Comparison of ENCODE assay signal across 8 cellular contexts in the genomic region with DNA sequence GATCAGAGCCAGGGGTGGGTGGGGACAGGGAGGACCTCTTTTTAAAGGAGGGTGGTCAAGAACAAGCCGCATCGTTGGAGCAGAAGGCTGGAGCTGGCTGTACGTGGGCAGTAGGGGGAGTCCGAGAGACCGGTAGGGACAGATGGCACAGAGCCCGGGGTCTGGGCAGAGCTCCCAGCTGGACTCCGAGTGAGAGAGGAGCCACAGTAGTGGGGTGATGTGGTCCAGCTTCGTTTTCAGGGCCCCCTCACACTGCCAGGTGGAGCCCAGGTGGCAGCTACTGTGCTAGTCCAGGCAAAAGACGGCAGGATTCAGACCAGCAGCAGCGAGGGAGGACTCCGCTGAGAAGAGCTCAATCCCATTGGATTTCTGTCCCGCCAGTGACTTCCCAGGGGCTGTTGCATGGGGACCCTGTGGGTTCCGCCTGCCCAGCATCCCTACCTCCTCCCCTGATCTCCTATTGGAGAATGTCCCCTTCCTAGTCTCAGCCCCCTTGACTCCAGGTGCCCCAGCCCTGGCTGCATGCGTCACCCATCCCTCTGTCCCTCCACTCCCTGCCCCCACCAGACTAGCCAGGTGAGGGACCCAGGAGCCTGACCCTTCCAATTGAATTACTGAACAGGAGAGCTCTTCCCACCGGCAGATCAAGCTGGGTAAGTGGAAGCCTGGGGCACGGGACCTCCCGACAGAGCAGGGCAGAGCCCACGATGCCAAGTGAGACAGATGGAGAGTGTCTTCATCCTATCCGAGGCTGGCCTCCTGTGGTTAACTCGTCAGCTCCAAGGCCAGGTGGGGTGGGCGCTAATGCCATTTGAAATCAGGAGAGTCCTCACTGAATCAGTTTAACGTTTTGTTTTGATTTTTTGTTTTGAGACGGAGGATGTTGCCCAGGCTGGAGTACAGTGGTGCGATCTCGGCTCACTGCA. TPM values are rescaled to one million over a fixed set of nuclear protein-coding genes. Genes with fewer than 3 reads are reported as not detected.
A peak's percentile ranks its signal among the peaks of the same experiment; 100 is the strongest.
DNase-seq lines count a peak whose midpoint lies in the region; ATAC-seq and TF ChIP-seq lines count a peak whose summit lies in the region.

No MANE protein-coding gene starts in this region.

- H3K36me3 ChIP-seq in Panc1 (ENCODE audit: control insufficient read depth, insufficient read depth, low read length): no peaks in the 10 kb centered on the region; the same call in 1 of the 2 replicates
- no peaks in the 10 kb centered on the region for H3K36me3 ChIP-seq in neuronal stem cell (replicated peaks in 1 of 2; ENCODE audit: control insufficient read depth in 2 of 2, insufficient read depth in 2 of 2, low read length in 2 of 2)

- no peak overlapping the region for H3K9ac ChIP-seq in neuronal stem cell (ENCODE audit: low read depth, low read length, poor library complexity)

- TF ChIP-seq CTCF in GM10266 (IDR thresholded peaks at IDR 0.05; ENCODE audit: control insufficient read depth, insufficient read depth, low read depth, missing control alignments) (peak; percentile 38), Panc1 (IDR thresholded peaks at IDR 0.05) (no peak), coronary artery (IDR thresholded peaks at IDR 0.05) (no peak)

- no peak overlapping the region for H4K8ac ChIP-seq in neuronal stem cell (ENCODE audit: low read depth, low read length)

- H2BK12ac ChIP-seq in neuronal stem cell (ENCODE audit: low read length): no peak overlapping the region

- intact Hi-C loops in Panc1 (cut with micrococcal nuclease; ENCODE audit: unreplicated experiment): loop anchor here (10.0 kb wide), 1 partner anchor 158 kb away; the partner anchor contains the start of gene PLXNB3

- H3K18ac ChIP-seq in neuronal stem cell (ENCODE audit: low read length): no peak overlapping the region

- no peak overlapping the region for H3K4ac ChIP-seq in neuronal stem cell (ENCODE audit: low read length)

- H3K14ac ChIP-seq in neuronal stem cell (ENCODE audit: low read length): no peak overlapping the region

- no peak overlapping the region for H2BK5ac ChIP-seq in neuronal stem cell (ENCODE audit: low read length)

- ATAC-seq in Panc1: 0 out of 2 replicates have a peak, but pooled peaks have one; percentile 19
- ATAC-seq in naive B cell (ENCODE audit: low read depth in 2 of 2): no peak
- ATAC-seq in GM18519 (IDR thresholded peaks at IDR 0.05; ENCODE audit: low FRiP score, unreplicated experiment): no peak
- ATAC-seq in HG02588 (IDR thresholded peaks at IDR 0.05; ENCODE audit: unreplicated experiment): no peak

- no peak overlapping the region for H4K91ac ChIP-seq in neuronal stem cell (ENCODE audit: low read depth, low read length, poor library complexity)

- peaks cover 39 to 51% (median 44%) of the 10 kb centered on the region in 3 donors for H3K4me1 Mint-ChIP-seq in naive B cell

- peak overlapping the region; percentile 87 to 97 (median 94) for H3K4me3 Mint-ChIP-seq in naive B cell

- H2BK15ac ChIP-seq in neuronal stem cell (ENCODE audit: low read length): no peak overlapping the region

- peak overlapping the region in 5 of 6 donors; percentile 54 to 99 (median 89) for H3K27ac Mint-ChIP-seq in naive B cell

- no peaks in the 10 kb centered on the region for H3K27me3 ChIP-seq in Panc1 (ENCODE audit: control insufficient read depth, insufficient read depth, low read length)
- H3K27me3 ChIP-seq in neuronal stem cell (ENCODE audit: control insufficient read depth in 3 of 3, insufficient read depth in 3 of 3, low read depth in 1 of 3, low read length in 3 of 3): peaks cover 0 to 48% (median 5%) of the 10 kb centered on the region in 3 experiments

- DNase-seq in A172 (ENCODE audit: low spot score) (peak; percentile 78), GM10266 (ENCODE audit: extremely low spot score) (no peak), Panc1 (ENCODE audit: low read depth, low spot score) (no peak), coronary artery (ENCODE audit: low spot score) (no peak), naive B cell (no peak), neuronal stem cell (ENCODE audit: low spot score) (no peak)

- no peak overlapping the region for H3K23ac ChIP-seq in neuronal stem cell (ENCODE audit: low read depth, low read length, poor library complexity)

- H3K27me3 Mint-ChIP-seq in naive B cell: no peaks in the 10 kb centered on the region

- no peaks in the 10 kb centered on the region for H3K36me3 Mint-ChIP-seq in naive B cell

- H3K27ac ChIP-seq in Panc1 (ENCODE audit: low read length) (peak overlapping the region; percentile 99; the same call in 1 of the 2 replicates), coronary artery (no peak overlapping the region), neuronal stem cell (replicated peaks; ENCODE audit: low read length) (no peak overlapping the region)

- H2BK120ac ChIP-seq in neuronal stem cell (ENCODE audit: low read depth, low read length): no peak overlapping the region

- 0 out of 4 replicates have a peak overlapping the region, but pooled peaks of 1 of the 2 experiments have one; percentile 4 for H3K4me3 ChIP-seq in Panc1 (ENCODE audit: low read depth in 2 of 2, low read length in 2 of 2)
- peak overlapping the region; percentile 32 for H3K4me3 ChIP-seq in coronary artery
- H3K4me3 ChIP-seq in neuronal stem cell (ENCODE audit: low read length in 2 of 2): no peak overlapping the region

- H3K4me1 ChIP-seq in Panc1 (ENCODE audit: control insufficient read depth, insufficient read depth, low read length) (peaks cover 37% of the 10 kb centered on the region), neuronal stem cell (ENCODE audit: control insufficient read depth in 2 of 2, insufficient read depth in 1 of 2, low read depth in 1 of 2, low read length in 2 of 2) (peaks cover 11 to 28% of the 10 kb centered on the region in 2 donors)

- H3K9me3 ChIP-seq in Panc1 (ENCODE audit: control insufficient read depth, insufficient read depth, low read depth, low read length) (no peaks in the 10 kb centered on the region), neuronal stem cell (replicated peaks in 1 of 2; ENCODE audit: control insufficient read depth in 2 of 2, insufficient read depth in 1 of 2, low read depth in 1 of 2, low read length in 2 of 2) (no peaks in the 10 kb centered on the region)

- H3K79me1 ChIP-seq in neuronal stem cell (ENCODE audit: low read depth, low read length): no peaks in the 10 kb centered on the region

- BruUV-seq in Panc1 (replicated peaks; lab: Mats Ljungman, UMichigan): no TSS peak

- no peak overlapping the region for H2AFZ ChIP-seq in neuronal stem cell (ENCODE audit: low read length)

- no CpG with 5 or more reads among the region's 25 CpGs for WGBS in neuronal stem cell (ENCODE audit: extremely low coverage in 2 of 2, insufficient read length in 2 of 2, insufficient replicate concordance in 1 of 2), 2 donors

- POLR2A ChIA-PET in Panc1 (lab: Charles Lee): interaction anchor here (0.5 to 1.1 kb wide), 5 partner anchors 8 to 128 kb away, joined by 3 to 9 read pairs (median 4); partner anchors contain the start of gene RENBP

- no peak overlapping the region for H2AK5ac ChIP-seq in neuronal stem cell (ENCODE audit: low read depth, low read length)

- H3K4me2 ChIP-seq in neuronal stem cell (ENCODE audit: insufficient read depth, low read length, poor library complexity, severe bottlenecking): no peak overlapping the region

- CTCF ChIA-PET in Panc1 (lab: Charles Lee): interaction anchor here (0.5 to 5.4 kb wide), 8 partner anchors 13 to 372 kb away, joined by 3 to 45 read pairs (median 4); partner anchors contain the start of gene TEX28

- in situ Hi-C loops in Panc1 (cut with HindIII; ENCODE audit: low pct_unique_long_range_greater_than_20kb, low sequenced_read_pairs): no loop called here

- no peaks in the 10 kb centered on the region for H3K9me3 Mint-ChIP-seq in naive B cell

RNA-seq across cellular contexts. Expression of gene ARHGAP4, which starts 2.9 kb away (rescaled TPM):
- total RNA-seq in A172 (2014; rRNA removed; shearing (Covaris generic)): 1.3 and 5.3 TPM in 2 replicates
- 225 TPM for total RNA-seq in Panc1 (2021; ENCODE audit: unreplicated experiment)
- 297 TPM for polyA plus RNA-seq in Panc1 (2012; ENCODE audit: insufficient read length)
- 100 to 1,000 TPM in 2 of 6 donors, 10 to 100 TPM in 4; 71.5 to 147 (median 83.5) TPM for polyA plus RNA-seq in naive B cell (ENCODE audit: low read depth in 6 of 6)
- polyA plus RNA-seq in neuronal stem cell (2013, experiment 1 of 2): 5.4 TPM
- polyA plus RNA-seq in neuronal stem cell (2013, experiment 2 of 2): 4.9 TPM

RNA-seq across cellular contexts. Expression of gene NAA10, which starts 11.6 kb away (rescaled TPM):
- total RNA-seq in A172 (2014; rRNA removed; shearing (Covaris generic)): 210 and 249 TPM in 2 replicates
- 246 TPM for total RNA-seq in Panc1 (2021; ENCODE audit: unreplicated experiment)
- polyA plus RNA-seq in Panc1 (2012; ENCODE audit: insufficient read length): 347 TPM
- 10 to 100 TPM; 52.6 to 98.7 (median 61.0) TPM for polyA plus RNA-seq in naive B cell (ENCODE audit: low read depth in 6 of 6)
- polyA plus RNA-seq in neuronal stem cell (2013, experiment 1 of 2): 94.9 TPM
- 91.4 TPM for polyA plus RNA-seq in neuronal stem cell (2013, experiment 2 of 2)

RNA-seq across cellular contexts. Expression of gene AVPR2, which starts 18.7 kb away (rescaled TPM):
- total RNA-seq in A172 (2014; rRNA removed; shearing (Covaris generic)): 2.0 and 2.6 TPM in 2 replicates
- total RNA-seq in Panc1 (2021; ENCODE audit: unreplicated experiment): 10.6 TPM
- polyA plus RNA-seq in Panc1 (2012; ENCODE audit: insufficient read length): 15.5 TPM
- under 1 TPM in 1 of 6 donors, not detected in 5; 0.25 TPM for polyA plus RNA-seq in naive B cell (ENCODE audit: low read depth in 6 of 6)
- polyA plus RNA-seq in neuronal stem cell (2013, experiment 1 of 2): not detected
- polyA plus RNA-seq in neuronal stem cell (2013, experiment 2 of 2): not detected

RNA-seq across cellular contexts. Expression of gene RENBP, which starts 21.2 kb away (rescaled TPM):
- 0.62 TPM in 2 replicates for total RNA-seq in A172 (2014; rRNA removed; shearing (Covaris generic))
- 0.62 TPM for total RNA-seq in Panc1 (2021; ENCODE audit: unreplicated experiment)
- 0.62 TPM for polyA plus RNA-seq in Panc1 (2012; ENCODE audit: insufficient read length)
- 1 to 10 TPM in 4 of 6 donors, under 1 TPM in 2; 0.68 to 3.8 (median 1.7) TPM for polyA plus RNA-seq in naive B cell (ENCODE audit: low read depth in 6 of 6)
- polyA plus RNA-seq in neuronal stem cell (2013, experiment 1 of 2): 4.8 TPM
- polyA plus RNA-seq in neuronal stem cell (2013, experiment 2 of 2): 4.7 TPM

RNA-seq across cellular contexts. Expression of gene L1CAM, which starts 37.2 kb away (rescaled TPM):
- total RNA-seq in A172 (2014; rRNA removed; shearing (Covaris generic)): 77.7 and 94.0 TPM in 2 replicates
- total RNA-seq in Panc1 (2021; ENCODE audit: unreplicated experiment): 819 TPM
- polyA plus RNA-seq in Panc1 (2012; ENCODE audit: insufficient read length): 824 TPM
- 1 to 10 TPM in 5 of 6 donors, not detected in 1; 1.1 to 2.1 (median 1.2) TPM for polyA plus RNA-seq in naive B cell (ENCODE audit: low read depth in 6 of 6)
- 1.6 TPM for polyA plus RNA-seq in neuronal stem cell (2013, experiment 1 of 2)
- 1.7 TPM for polyA plus RNA-seq in neuronal stem cell (2013, experiment 2 of 2)

Comparison
In these comparisons a context has a peak if more than half of its experiments do, and no peak if none do; other contexts are left out.
1. RNA of gene ARHGAP4, which starts 2.9 kb away (total RNA-seq): 225 TPM in Panc1 (single experiment); 1.3 to 5.3 TPM in A172; every median in the first group is over 10 times any median in the second.